Comparison of ENCODE assay signal across 26 cellular contexts in genomic region chr12:84937383-84937782, GRCh38. TPM values are rescaled to one million over a fixed set of nuclear protein-coding genes. Genes with fewer than 3 reads are reported as not detected.
"Had no signal": no experiment of that assay in that cellular context is flagged by ENCODE, and none has a peak within 500 bp of the region (broad histone marks: within the 10 kb centered on the region; RNA-seq: fewer than 3 reads in every experiment).

No MANE protein-coding gene starts in this region.

- H3K27ac ChIP-seq: adrenal gland, body of pancreas, colonic mucosa had no signal

- DNase-seq: activated CD4-positive, alpha-beta memory T cell treated with anti-CD3 and anti-CD28 coated beads, Interleukin-2, amount 10 ng/mL, durations not matched to agents 7 days and 5 days; activated CD4-positive, alpha-beta T cell treated with anti-CD3 and anti-CD28 coated beads for 1 hour; activated CD4-positive, alpha-beta T cell treated with anti-CD3 and anti-CD28 coated beads for 4 hours; activated CD4-positive, alpha-beta T cell treated with anti-CD3 and anti-CD28 coated beads, Interleukin-2, amount 10 ng/mL, durations not matched to agents 7 days and 5 days; activated CD4-positive, alpha-beta T cell treated with anti-CD3 and anti-CD28 coated beads, Interleukin-2, amount 50 U/mL, for 4 hours; activated CD8-positive, alpha-beta memory T cell treated with anti-CD3 and anti-CD28 coated beads for 24 hours; activated effector memory CD4-positive, alpha-beta T cell treated with Interleukin-2 at 50 U/mL for 16 hours; activated naive CD4-positive, alpha-beta T cell treated with anti-CD3 and anti-CD28 coated beads for 36 hours; activated naive CD8-positive, alpha-beta T cell treated with anti-CD3 and anti-CD28 coated beads for 36 hours; activated naive CD8-positive, alpha-beta T cell treated with anti-CD3 and anti-CD28 coated beads, Interleukin-2, amount 50 U/mL, for 24 hours; activated T-cell treated with anti-CD3 and anti-CD28 coated beads, Interleukin-2, amount 50 U/mL, for 4 hours; adrenal gland; amygdala; aorta; body of pancreas; central memory CD4-positive, alpha-beta T cell; cerebellar nuclear complex; colonic mucosa; effector CD8-positive, alpha-beta T cell; foreskin fibroblast; head of caudate nucleus; T-helper 2 cell had no signal

- H3K36me3 Mint-ChIP-seq: activated naive CD4-positive, alpha-beta T cell treated with anti-CD3 and anti-CD28 coated beads, Interleukin-2, amount 50 U/mL, for 24 hours; activated naive CD8-positive, alpha-beta T cell treated with anti-CD3 and anti-CD28 coated beads for 36 hours had no signal

- H3K4me3 Mint-ChIP-seq: activated CD4-positive, alpha-beta memory T cell treated with anti-CD3 and anti-CD28 coated beads, Interleukin-2, amount 10 ng/mL, durations not matched to agents 7 days and 5 days; activated CD4-positive, alpha-beta T cell treated with anti-CD3 and anti-CD28 coated beads, Interleukin-2, amount 10 ng/mL, durations not matched to agents 7 days and 5 days; activated naive CD4-positive, alpha-beta T cell treated with anti-CD3 and anti-CD28 coated beads for 36 hours; activated naive CD4-positive, alpha-beta T cell treated with anti-CD3 and anti-CD28 coated beads, Interleukin-2, amount 50 U/mL, for 24 hours; activated naive CD8-positive, alpha-beta T cell treated with anti-CD3 and anti-CD28 coated beads for 36 hours; activated naive CD8-positive, alpha-beta T cell treated with anti-CD3 and anti-CD28 coated beads, Interleukin-2, amount 50 U/mL, for 24 hours; activated T-cell treated with anti-CD3 and anti-CD28 coated beads, Interleukin-2, amount 50 U/mL, for 4 hours; activated T-helper 17 cell treated with anti-CD3 and anti-CD28 coated beads, Interleukin-2, amount 50 U/mL, for 72 hours had no signal

- H3K4me3 ChIP-seq: adrenal gland, body of pancreas, colonic mucosa had no signal

- H3K27me3 ChIP-seq: adrenal gland, body of pancreas, colonic mucosa had no signal

- H3K27ac Mint-ChIP-seq: activated CD4-positive, alpha-beta memory T cell treated with anti-CD3 and anti-CD28 coated beads, Interleukin-2, amount 10 ng/mL, durations not matched to agents 7 days and 5 days; activated CD4-positive, alpha-beta T cell treated with anti-CD3 and anti-CD28 coated beads, Interleukin-2, amount 10 ng/mL, durations not matched to agents 7 days and 5 days; activated naive CD4-positive, alpha-beta T cell treated with anti-CD3 and anti-CD28 coated beads for 36 hours; activated naive CD4-positive, alpha-beta T cell treated with anti-CD3 and anti-CD28 coated beads, Interleukin-2, amount 50 U/mL, for 24 hours; activated naive CD8-positive, alpha-beta T cell treated with anti-CD3 and anti-CD28 coated beads for 36 hours; activated naive CD8-positive, alpha-beta T cell treated with anti-CD3 and anti-CD28 coated beads, Interleukin-2, amount 50 U/mL, for 24 hours; activated T-helper 17 cell treated with anti-CD3 and anti-CD28 coated beads, Interleukin-2, amount 50 U/mL, for 72 hours had no signal

- H3K4me1 Mint-ChIP-seq: activated CD4-positive, alpha-beta memory T cell treated with anti-CD3 and anti-CD28 coated beads, Interleukin-2, amount 10 ng/mL, durations not matched to agents 7 days and 5 days; activated CD4-positive, alpha-beta T cell treated with anti-CD3 and anti-CD28 coated beads, Interleukin-2, amount 10 ng/mL, durations not matched to agents 7 days and 5 days; activated naive CD4-positive, alpha-beta T cell treated with anti-CD3 and anti-CD28 coated beads, Interleukin-2, amount 50 U/mL, for 24 hours; activated naive CD8-positive, alpha-beta T cell treated with anti-CD3 and anti-CD28 coated beads for 36 hours; activated naive CD8-positive, alpha-beta T cell treated with anti-CD3 and anti-CD28 coated beads, Interleukin-2, amount 50 U/mL, for 24 hours; activated T-helper 17 cell treated with anti-CD3 and anti-CD28 coated beads, Interleukin-2, amount 50 U/mL, for 72 hours had no signal

- H3K27me3 Mint-ChIP-seq: activated CD4-positive, alpha-beta memory T cell treated with anti-CD3 and anti-CD28 coated beads, Interleukin-2, amount 10 ng/mL, durations not matched to agents 7 days and 5 days; activated CD4-positive, alpha-beta T cell treated with anti-CD3 and anti-CD28 coated beads, Interleukin-2, amount 10 ng/mL, durations not matched to agents 7 days and 5 days; activated naive CD4-positive, alpha-beta T cell treated with anti-CD3 and anti-CD28 coated beads, Interleukin-2, amount 50 U/mL, for 24 hours; activated naive CD8-positive, alpha-beta T cell treated with anti-CD3 and anti-CD28 coated beads for 36 hours; activated T-helper 17 cell treated with anti-CD3 and anti-CD28 coated beads, Interleukin-2, amount 50 U/mL, for 72 hours had no signal

- ATAC-seq: activated naive CD8-positive, alpha-beta T cell treated with anti-CD3 and anti-CD28 coated beads, Interleukin-2, amount 50 U/mL, for 24 hours; activated T-cell treated with anti-CD3 and anti-CD28 coated beads, Interleukin-2, amount 50 U/mL, for 4 hours; activated T-helper 17 cell treated with anti-CD3 and anti-CD28 coated beads, Interleukin-2, amount 50 U/mL, for 72 hours; body of pancreas; esophagus mucosa had no signal

- H3K4me1 ChIP-seq: adrenal gland, body of pancreas, colonic mucosa had no signal

- H3K36me3 ChIP-seq: adrenal gland, colonic mucosa had no signal

- H3K9me3 ChIP-seq: adrenal gland, body of pancreas, colonic mucosa had no signal

RNA-seq across cellular contexts. Expression of gene SLC6A15, which starts 24.8 kb away (rescaled TPM):
- total RNA-seq: activated CD4-positive, alpha-beta memory T cell treated with anti-CD3 and anti-CD28 coated beads, Interleukin-2, amount 10 ng/mL, durations not matched to agents 7 days and 5 days; activated CD4-positive, alpha-beta T cell treated with anti-CD3 and anti-CD28 coated beads, Interleukin-2, amount 10 ng/mL, durations not matched to agents 7 days and 5 days; body of pancreas; T-helper 1 cell treated with Interleukin-12 subunit alpha and Interleukin-12 subunit beta and Interleukin-4 antibody, amounts not matched to agents 30 ng/mL and 1 ng/mL, for 36 hours had no signal
- polyA plus RNA-seq: aorta had no signal
